1 cellular context compared by ENCODE assay signal in the genomic region with DNA sequence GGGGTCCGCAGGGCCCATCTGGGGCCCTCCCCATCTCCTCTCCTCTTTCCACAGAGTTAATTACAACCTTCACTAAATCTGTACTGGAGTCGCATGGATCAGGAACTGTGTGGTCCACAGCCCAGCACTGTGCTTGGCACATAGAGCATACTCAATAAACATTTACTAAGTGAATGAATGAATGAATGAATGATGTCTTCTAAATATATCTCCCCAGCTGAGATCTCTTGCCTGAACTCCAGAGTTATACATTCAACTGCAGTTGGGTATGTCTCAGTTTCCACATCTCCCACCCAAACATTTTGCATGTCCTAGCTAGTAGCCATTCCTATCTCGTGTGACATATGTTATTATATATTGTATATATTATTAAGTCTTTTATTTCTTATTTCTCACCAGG.
A peak's percentile ranks its signal among the peaks of the same experiment; 100 is the strongest.
TF ChIP-seq lines count a peak whose summit lies in the region.

No MANE protein-coding gene starts in this region.

TF ChIP-seq in GM12878, 131 proteins besides CTCF, POLR2A, EP300 and RAD21:
- TF ChIP-seq ZNF24 (IDR thresholded peaks at IDR 0.05) (peak; percentile 93), STAT3 (IDR thresholded peaks at IDR 0.05; ENCODE audit: low read depth, low read length) (no peak)
